ENCODE assay signal across 8 cellular contexts in the genomic region with DNA sequence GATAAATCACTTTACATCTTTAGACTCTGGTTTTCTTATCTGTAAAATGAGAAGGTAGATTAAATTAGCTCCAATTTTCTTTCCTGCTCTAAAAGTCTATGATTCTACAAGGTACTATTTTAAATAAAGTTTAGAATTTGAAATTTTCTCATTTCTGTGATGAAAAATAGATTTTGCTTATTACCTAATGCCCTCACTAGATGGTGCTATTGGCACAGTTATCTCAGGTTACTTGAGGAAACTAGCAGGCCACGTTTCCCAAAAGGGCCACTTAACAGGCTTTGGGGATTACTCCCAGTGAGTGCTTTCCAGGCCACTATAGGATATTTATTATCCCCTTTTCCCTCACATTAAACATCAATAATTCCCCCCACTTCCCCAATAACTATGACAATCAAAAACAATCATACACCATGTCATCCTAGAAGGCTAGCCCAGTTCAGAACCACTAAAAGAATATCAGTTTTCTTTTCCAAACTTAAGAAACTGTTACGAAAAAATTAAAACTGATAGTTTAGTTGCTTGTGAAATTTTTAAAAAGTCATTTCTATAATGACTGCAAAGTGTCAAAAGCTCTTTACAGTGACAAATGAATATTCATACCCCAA. TPM values are rescaled to one million over a fixed set of nuclear protein-coding genes. Genes with fewer than 3 reads are reported as not detected.
DNase-seq lines count a peak whose midpoint lies in the region; ATAC-seq and TF ChIP-seq lines count a peak whose summit lies in the region.

No MANE protein-coding gene starts in this region.

- H3K4me1 ChIP-seq in ACC112 (ENCODE audit: control insufficient read depth, insufficient read depth, low read length, unreplicated experiment) (no peaks in the 10 kb centered on the region), stomach (peaks cover 0 to 6% (median 0%) of the 10 kb centered on the region in 4 donors)

- H3K27me3 ChIP-seq in ACC112 (ENCODE audit: insufficient read depth, low read length): no peaks in the 10 kb centered on the region
- no peaks in the 10 kb centered on the region for H3K27me3 ChIP-seq in kidney epithelial cell (ENCODE audit: control insufficient read depth, insufficient read depth, low read length)
- no peaks in the 10 kb centered on the region for H3K27me3 ChIP-seq in stomach

- H2AFZ ChIP-seq in ACC112 (ENCODE audit: low read length, unreplicated experiment): peak overlapping the region; percentile 47

- TF ChIP-seq CTCF in kidney epithelial cell (IDR thresholded peaks at IDR 0.05; ENCODE audit: insufficient read depth, low read length, poor library complexity, severe bottlenecking) (peak; percentile 60), stomach (IDR thresholded peaks at IDR 0.05) (peak in 5 of 7 experiments; percentile 51 to 76 (median 64))

- DNase-seq in GM03348 (ENCODE audit: low spot score) (peak; percentile 71), MV-4-11 (lab: John Stamatoyannopoulos, UW) (peak; percentile 57), SHP77 treated with DMSO at 0.1 percent for 48 hours (lab: John Stamatoyannopoulos, UW) (peak; percentile 45), cerebellar cortex (ENCODE audit: low spot score) (peak; percentile 78), kidney epithelial cell (ENCODE audit: low read depth) (peak; percentile 35), stomach (peak; percentile 38)

- no peak for TF ChIP-seq POLR2A in stomach (IDR thresholded peaks at IDR 0.05)

- no peaks in the 10 kb centered on the region for H3K79me2 ChIP-seq in ACC112 (ENCODE audit: control insufficient read depth, insufficient read depth, low read length, unreplicated experiment)

- H3K9me3 ChIP-seq in stomach: peaks cover 0 to 8% (median 2%) of the 10 kb centered on the region in 4 donors

- ATAC-seq in HG03095 (IDR thresholded peaks at IDR 0.05; ENCODE audit: unreplicated experiment): no peak

- intact Hi-C loops in stomach (cut with DNase I; ENCODE audit: low total_unique reads): loop anchor here (10.0 kb wide), 1 partner anchor 139 kb away; no protein-coding TSS in a partner anchor

- no peak for TF ChIP-seq EP300 in stomach (IDR thresholded peaks at IDR 0.05)

- 28 to 42% (median 39%) methylated on average over 2 of the region's 2 CpGs for WGBS in stomach, 5 donors

- H3K27ac ChIP-seq in ACC112 (ENCODE audit: low read depth, low read length) (no peak overlapping the region), stomach (peak overlapping the region in 1 of 5 donors; percentile 31)

- peaks cover 4% of the 10 kb centered on the region; the same call in 1 of the 2 replicates for H3K36me3 ChIP-seq in ACC112 (ENCODE audit: insufficient read depth, low read length)
- H3K36me3 ChIP-seq in kidney epithelial cell (ENCODE audit: control insufficient read depth, insufficient read depth, low read length): peaks cover 1% of the 10 kb centered on the region
- H3K36me3 ChIP-seq in stomach: peaks cover 5 to 48% (median 34%) of the 10 kb centered on the region in 4 donors

- H3K4me3 ChIP-seq in ACC112 (ENCODE audit: low read depth, low read length) (no peak overlapping the region), kidney epithelial cell (ENCODE audit: low read depth, low read length) (no peak overlapping the region), stomach (no peak overlapping the region)

RNA-seq across cellular contexts. Expression of a gene that starts 30.6 kb away (rescaled TPM):
- 10.1 and 10.2 TPM in 2 replicates for total RNA-seq in kidney epithelial cell
- total RNA-seq in stomach: 10 to 100 TPM in 4 of 5 donors, 1 to 10 TPM in 1; 5.8 to 55.8 (median 30.4) TPM
- 10 to 100 TPM in 2 of 3 donors, 1 to 10 TPM in 1; 8.9 to 16.4 (median 11.1) TPM for polyA plus RNA-seq in stomach
